In genomic region chr18:4318311-4318710, GRCh38 we compare ENCODE assay signal across 9 cellular contexts.
"Had no signal": no experiment of that assay in that cellular context is flagged by ENCODE, and none has a peak within 500 bp of the region (broad histone marks: within the 10 kb centered on the region; RNA-seq: fewer than 3 reads in every experiment).

No MANE protein-coding gene starts in this region.

- ATAC-seq: HCT116, K562 had no signal

- H3K9me3 ChIP-seq: HAP-1 had no signal

- FAIRE-seq: HTR-8/SVneo had no signal

- H3K9ac ChIP-seq: GM23248 had no signal

- H3K27ac ChIP-seq: GM23248 had no signal

- H2AFZ ChIP-seq: GM23248 had no signal

- H3K36me3 ChIP-seq: HAP-1 had no signal

- DNase-seq: GM23248, H7, HFFc6, IMR-90, KG1 had no signal

- H3K4me3 ChIP-seq: GM23248, HAP-1, K562 had no signal
